Comparison of ENCODE assay signal across 3 cellular contexts in genomic region chr10:133414401-133414800, GRCh38. TPM values are rescaled to one million over a fixed set of nuclear protein-coding genes. Genes with fewer than 3 reads are reported as not detected.
"Had no signal": no experiment of that assay in that cellular context is flagged by ENCODE, and none has a peak within 500 bp of the region (broad histone marks: within the 10 kb centered on the region; RNA-seq: fewer than 3 reads in every experiment).

No MANE protein-coding gene starts in this region.

RNA-seq across cellular contexts. Expression of gene SPRN, which starts 10.0 kb away (rescaled TPM):
- total RNA-seq: M059J, MCF 10A, NCI-H460 had no signal
